In the genomic region with DNA sequence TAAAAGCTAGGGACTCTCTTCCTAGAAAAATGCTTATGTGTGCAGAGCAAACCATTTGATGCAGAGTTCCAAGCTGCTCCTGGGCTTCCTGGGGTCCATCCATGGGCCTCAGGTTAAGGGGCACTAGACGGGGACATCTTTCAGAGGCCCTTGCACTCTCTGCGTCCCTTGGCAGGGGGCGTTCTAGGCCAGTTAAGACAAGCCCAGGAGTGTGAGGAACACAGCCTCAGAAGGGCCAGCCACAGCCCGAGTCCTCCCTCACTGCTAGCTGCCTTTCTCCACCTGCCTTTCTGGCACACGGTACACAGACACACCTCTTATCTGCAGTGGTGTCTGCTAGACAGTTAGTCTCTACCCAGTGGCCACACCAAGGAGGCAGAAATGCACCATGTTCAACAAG, we compare ENCODE assay signal across 16 cellular contexts. TPM values are rescaled to one million over a fixed set of nuclear protein-coding genes. Genes with fewer than 3 reads are reported as not detected.
DNase-seq lines count a peak whose midpoint lies in the region; ATAC-seq and TF ChIP-seq lines count a peak whose summit lies in the region.
"Had no signal": no experiment of that assay in that cellular context is flagged by ENCODE, and none has a peak within 500 bp of the region (broad histone marks: within the 10 kb centered on the region; RNA-seq: fewer than 3 reads in every experiment).

No MANE protein-coding gene starts in this region.

- 71% methylated on average over 5 of the region's 5 CpGs; no CpG with 5 or more reads in 1 of the 2 donors for WGBS in upper lobe of left lung, 2 donors

- H3K4me1 ChIP-seq in OCI-LY1 (ENCODE audit: insufficient read depth, low read length, severe bottlenecking) = peaks cover 22% of the 10 kb centered on the region
- peaks cover 0 to 7% (median 2%) of the 10 kb centered on the region in 4 donors for H3K4me1 ChIP-seq in upper lobe of left lung

- no peaks in the 10 kb centered on the region for H3K36me3 Mint-ChIP-seq in T-helper 17 cell (ENCODE audit: low read depth)
- H3K36me3 Mint-ChIP-seq in natural killer cell = no peaks in the 10 kb centered on the region
- H3K36me3 Mint-ChIP-seq: activated naive CD8-positive, alpha-beta T cell had no signal

- H3K27ac ChIP-seq in OCI-LY1 (ENCODE audit: low read depth, low read length, poor library complexity, severe bottlenecking) = no peak overlapping the region
- no peak overlapping the region for H3K27ac ChIP-seq in upper lobe of left lung
- H3K27ac ChIP-seq: SK-N-MC had no signal

- no peak overlapping the region for H3K4me2 ChIP-seq in OCI-LY1 (ENCODE audit: low read length)

- H3K36me3 ChIP-seq in OCI-LY1 (ENCODE audit: insufficient read depth, low read length) = no peaks in the 10 kb centered on the region
- H3K36me3 ChIP-seq in upper lobe of left lung = peaks cover 0 to 38% (median 10%) of the 10 kb centered on the region in 4 donors

- no peak for TF ChIP-seq EP300 in upper lobe of left lung (IDR thresholded peaks at IDR 0.05)

- H2AFZ ChIP-seq in OCI-LY1 (ENCODE audit: low read length) = no peak overlapping the region

- no peak overlapping the region for H3K4me3 ChIP-seq in OCI-LY1 (ENCODE audit: low read depth, low read length, poor library complexity, severe bottlenecking)
- H3K4me3 ChIP-seq in upper lobe of left lung = no peak overlapping the region
- H3K4me3 ChIP-seq: SK-N-MC had no signal

- H3K9me3 ChIP-seq in OCI-LY1 (ENCODE audit: low read length) (no peaks in the 10 kb centered on the region), T-helper 17 cell (ENCODE audit: control insufficient read depth, low read length, poor library complexity, severe bottlenecking) (no peaks in the 10 kb centered on the region), upper lobe of left lung (no peaks in the 10 kb centered on the region)

- intact Hi-C loops in natural killer cell (cut with micrococcal nuclease) = no loop called here

- no peaks in the 10 kb centered on the region for H3F3A ChIP-seq in OCI-LY1 (ENCODE audit: insufficient read depth, low read length)

- H3K27me3 ChIP-seq in OCI-LY1 (ENCODE audit: insufficient read depth, low read length) (no peaks in the 10 kb centered on the region), upper lobe of left lung (no peaks in the 10 kb centered on the region)

- H3K4me3 Mint-ChIP-seq in T-helper 17 cell (no peak overlapping the region), natural killer cell (no peak overlapping the region)
- H3K4me3 Mint-ChIP-seq: activated naive CD8-positive, alpha-beta T cell; activated T-cell treated with anti-CD3 and anti-CD28 coated beads, Interleukin-2, amount 50 U/mL, for 4 hours; naive thymus-derived CD8-positive, alpha-beta T cell had no signal

- TF ChIP-seq CTCF in GM12873 (IDR thresholded peaks at IDR 0.05; ENCODE audit: insufficient read depth, low read depth, low read length, missing control alignments) (peak; percentile 53), OCI-LY1 (IDR thresholded peaks at IDR 0.05; ENCODE audit: low read length) (peak; percentile 42; the same call in 1 of the 2 replicates), upper lobe of left lung (IDR thresholded peaks at IDR 0.05) (no peak), natural killer cell (IDR thresholded peaks at IDR 0.05) (no peak)

- TF ChIP-seq POLR2A in upper lobe of left lung (IDR thresholded peaks at IDR 0.05) = no peak

- no peaks in the 10 kb centered on the region for H4K20me1 ChIP-seq in OCI-LY1 (ENCODE audit: insufficient read depth, low read length)

- DNase-seq in COLO668 (lab: John Stamatoyannopoulos, UW; ENCODE audit: unreplicated experiment) (peak; percentile 12), iPS-NIHi7 (ENCODE audit: extremely low spot score) (peak; percentile 67), AG08395 (ENCODE audit: low spot score) (no peak), T-helper 17 cell (no peak), upper lobe of left lung (no peak), natural killer cell (no peak)
- DNase-seq: activated T-cell treated with anti-CD3 and anti-CD28 coated beads, Interleukin-2, amount 50 U/mL, for 4 hours; head of caudate nucleus; naive thymus-derived CD8-positive, alpha-beta T cell; NCI-H187; NCI-H446 treated with DMSO at 0.1 percent for 48 hours; OCI-M1 had no signal

- ATAC-seq in T-helper 17 cell (no peak), upper lobe of left lung (ENCODE audit: low FRiP score in 2 of 2) (no peak), natural killer cell (no peak)
- ATAC-seq: activated T-cell treated with anti-CD3 and anti-CD28 coated beads, Interleukin-2, amount 50 U/mL, for 4 hours; naive thymus-derived CD8-positive, alpha-beta T cell had no signal

- H3K79me2 ChIP-seq in OCI-LY1 (ENCODE audit: insufficient read depth, low read length) = no peaks in the 10 kb centered on the region

- H3K9ac ChIP-seq in OCI-LY1 (ENCODE audit: low read length) = no peak overlapping the region

- no peaks in the 10 kb centered on the region for H3K9me2 ChIP-seq in OCI-LY1 (ENCODE audit: low read depth, low read length)

- H3K4me1 Mint-ChIP-seq in T-helper 17 cell (peaks cover 6% of the 10 kb centered on the region), natural killer cell (no peaks in the 10 kb centered on the region)

- H3K27me3 Mint-ChIP-seq in T-helper 17 cell (no peaks in the 10 kb centered on the region), natural killer cell (ENCODE audit: low read depth in 2 of 2) (peaks cover 0 to 4% of the 10 kb centered on the region in 2 donors)
- H3K27me3 Mint-ChIP-seq: activated naive CD8-positive, alpha-beta T cell; naive thymus-derived CD8-positive, alpha-beta T cell had no signal

- H3K27ac Mint-ChIP-seq in T-helper 17 cell = no peak overlapping the region
- no peak overlapping the region for H3K27ac Mint-ChIP-seq in natural killer cell
- H3K27ac Mint-ChIP-seq: activated naive CD8-positive, alpha-beta T cell had no signal

- no peaks in the 10 kb centered on the region for H3K9me3 Mint-ChIP-seq in natural killer cell
- H3K9me3 Mint-ChIP-seq: activated T-cell treated with anti-CD3 and anti-CD28 coated beads, Interleukin-2, amount 50 U/mL, for 4 hours; naive thymus-derived CD8-positive, alpha-beta T cell had no signal

RNA-seq across cellular contexts. Expression of a gene that starts 18.0 kb away (rescaled TPM):
- total RNA-seq in T-helper 17 cell = 10 to 100 TPM; 18.3 to 24.2 TPM
- 10 to 100 TPM; 10.5 to 55.9 (median 27.3) TPM for total RNA-seq in upper lobe of left lung
- 10 to 100 TPM; 40.9 to 42.4 (median 42.3) TPM for total RNA-seq in natural killer cell

Comparison
In these comparisons a context has a peak if more than half of its experiments do, and no peak if none do; other contexts are left out.
1. DNase-seq: peak in COLO668 (single experiment) and iPS-NIHi7 (single experiment); none in AG08395 (single experiment), T-helper 17 cell (0 of 3), upper lobe of left lung (0 of 2) and natural killer cell (single experiment).
2. CTCF ChIP-seq: peak in GM12873 (single experiment) and OCI-LY1 (single experiment); none in upper lobe of left lung (0 of 6) and natural killer cell (single experiment).